Comparison of ENCODE assay signal across 16 cellular contexts in the genomic region with DNA sequence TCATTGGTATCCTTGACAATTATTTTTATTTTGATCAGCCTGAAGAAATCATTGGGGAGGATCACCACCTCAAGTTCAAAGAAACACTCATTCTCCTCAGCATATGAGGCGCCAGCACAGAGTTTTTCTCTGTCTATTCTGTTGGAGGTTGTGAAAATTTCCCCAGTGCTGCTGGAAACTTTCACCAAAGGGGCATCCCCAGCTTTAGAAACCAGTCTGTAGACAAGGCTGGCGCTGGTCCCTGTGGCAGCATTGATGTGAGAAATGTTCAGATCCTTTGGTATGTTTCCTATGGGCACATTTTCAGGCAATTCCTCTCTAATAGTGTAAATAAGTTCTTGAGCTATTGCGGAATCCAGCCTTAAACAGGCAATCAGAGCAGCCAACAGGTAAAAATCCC. TPM values are rescaled to one million over a fixed set of nuclear protein-coding genes. Genes with fewer than 3 reads are reported as not detected.
DNase-seq lines count a peak whose midpoint lies in the region; ATAC-seq and TF ChIP-seq lines count a peak whose summit lies in the region.
"Had no signal": no experiment of that assay in that cellular context is flagged by ENCODE, and none has a peak within 500 bp of the region (broad histone marks: within the 10 kb centered on the region; RNA-seq: fewer than 3 reads in every experiment).

No MANE protein-coding gene starts in this region.

- ATAC-seq in GM19463 (IDR thresholded peaks at IDR 0.05; ENCODE audit: unreplicated experiment): no peak
- no peak for ATAC-seq in GM21723 (IDR thresholded peaks at IDR 0.05; ENCODE audit: unreplicated experiment)
- no peak for ATAC-seq in CD4-positive, alpha-beta T cell (ENCODE audit: poor library complexity)
- ATAC-seq: CD8-positive, alpha-beta T cell had no signal

- CTCF ChIA-PET in CD4-positive, alpha-beta T cell (lab: Charles Lee): interaction anchor here (1.4 kb wide), 1 partner anchor 10 kb away, joined by 5 read pairs; no protein-coding TSS in a partner anchor

- POLR2A ChIA-PET in CD4-positive, alpha-beta T cell (lab: Charles Lee): no interaction called here

- peaks cover 0 to 6% (median 0%) of the 10 kb centered on the region in 3 donors for H3K27me3 ChIP-seq in stomach
- peaks cover 10% of the 10 kb centered on the region for H3K27me3 ChIP-seq in CD4-positive, alpha-beta T cell (ENCODE audit: control insufficient read depth, insufficient read depth, low read length)
- H3K27me3 ChIP-seq: ovary had no signal

- H3K36me3 ChIP-seq in stomach: peaks cover 0 to 3% (median 0%) of the 10 kb centered on the region in 4 donors
- H3K36me3 ChIP-seq: ovary had no signal

- TF ChIP-seq EP300 in stomach (IDR thresholded peaks at IDR 0.05): no peak

- no peak overlapping the region for H3K27ac ChIP-seq in stomach
- no peak overlapping the region for H3K27ac ChIP-seq in CD4-positive, alpha-beta T cell (ENCODE audit: low read depth, low read length)
- H3K27ac ChIP-seq: ovary, PC-9 had no signal

- no peak for TF ChIP-seq POLR2A in stomach (IDR thresholded peaks at IDR 0.05)

- peak overlapping the region in 3 of 5 experiments; percentile 4 to 83 (median 19) for H3K27ac Mint-ChIP-seq in brain
- H3K27ac Mint-ChIP-seq in CD4-positive, alpha-beta T cell: no peak overlapping the region
- H3K27ac Mint-ChIP-seq: activated naive CD8-positive, alpha-beta T cell; CD8-positive, alpha-beta T cell had no signal

- H3K4me1 ChIP-seq in stomach: peaks cover 0 to 55% (median 32%) of the 10 kb centered on the region in 4 donors

- H3K4me3 Mint-ChIP-seq in brain: no peak overlapping the region
- H3K4me3 Mint-ChIP-seq in CD4-positive, alpha-beta T cell: no peak overlapping the region
- H3K4me3 Mint-ChIP-seq: activated naive CD8-positive, alpha-beta T cell; CD8-positive, alpha-beta T cell had no signal

- TF ChIP-seq CTCF in brain (conservative IDR thresholded peaks at IDR 0.05) (no peak), stomach (IDR thresholded peaks at IDR 0.05) (no peak)
- TF ChIP-seq CTCF in CD4-positive, alpha-beta T cell (IDR thresholded peaks at IDR 0.05): no peak

- H3K4me3 ChIP-seq in GM08714 (ENCODE audit: low read length) (peak overlapping the region; percentile 36; the same call in 1 of the 2 replicates), stomach (peak overlapping the region in 3 of 4 donors; percentile 86 to 94 (median 87))
- H3K4me3 ChIP-seq: ovary, PC-9 had no signal

- peaks cover 17% of the 10 kb centered on the region for H3K36me3 Mint-ChIP-seq in brain
- H3K36me3 Mint-ChIP-seq in CD4-positive, alpha-beta T cell (ENCODE audit: low read depth): no peaks in the 10 kb centered on the region
- H3K36me3 Mint-ChIP-seq: activated naive CD8-positive, alpha-beta T cell; CD8-positive, alpha-beta T cell had no signal

- no peaks in the 10 kb centered on the region for H3K9me3 Mint-ChIP-seq in brain
- no peaks in the 10 kb centered on the region for H3K9me3 Mint-ChIP-seq in CD4-positive, alpha-beta T cell
- H3K9me3 Mint-ChIP-seq: CD8-positive, alpha-beta T cell had no signal

- no peaks in the 10 kb centered on the region for H3K9me3 ChIP-seq in stomach
- H3K9me3 ChIP-seq in CD4-positive, alpha-beta T cell (ENCODE audit: control insufficient read depth, low read length): no peaks in the 10 kb centered on the region
- H3K9me3 ChIP-seq: ovary had no signal

- WGBS in stomach, 5 donors: 54 to 85% (median 76%) methylated on average over 3 of the region's 3 CpGs

- peak; percentile 17 for DNase-seq in iris pigment epithelial cell (ENCODE audit: low read depth)
- DNase-seq in stomach: no peak
- DNase-seq in CD4-positive, alpha-beta T cell: no peak
- DNase-seq: activated CD4-positive, CD25-positive, alpha-beta regulatory T cell treated with anti-CD3 and anti-CD28 coated beads, Interleukin-2, amount 50 U/mL, for 72 hours; CD8-positive, alpha-beta T cell; cortex of kidney; GDM1; KBM-7; NCI-H510A; ovary; PC-9 had no signal

- intact Hi-C loops in stomach (cut with DNase I; ENCODE audit: low total_unique reads): no loop called here
- intact Hi-C loops in CD4-positive, alpha-beta T cell (cut with DNase I, micrococcal nuclease): no loop called here

- peaks cover 14% of the 10 kb centered on the region for H3K27me3 Mint-ChIP-seq in brain
- H3K27me3 Mint-ChIP-seq in CD4-positive, alpha-beta T cell: peaks cover 9% of the 10 kb centered on the region

- H3K4me1 Mint-ChIP-seq in brain: peaks cover 35% of the 10 kb centered on the region
- H3K4me1 Mint-ChIP-seq in CD4-positive, alpha-beta T cell (ENCODE audit: low read depth): peaks cover 23% of the 10 kb centered on the region

RNA-seq across cellular contexts. Expression of gene PCDH9, which starts 2.1 kb away (rescaled TPM):
- polyA plus RNA-seq in brain (ENCODE audit: insufficient read depth, low read depth, low replicate concordance): 9.9 TPM
- total RNA-seq in stomach: 10 to 100 TPM in 2 of 5 donors, 1 to 10 TPM in 2, under 1 TPM in 1; 0.87 to 36.2 (median 6.4) TPM
- polyA plus RNA-seq in stomach: 1 to 10 TPM in 1 of 3 donors, under 1 TPM in 2; 0.40 to 1.1 (median 0.46) TPM
- total RNA-seq in CD4-positive, alpha-beta T cell: under 1 TPM; 0.08 to 0.19 TPM
